Comparison of ENCODE assay signal across 9 cellular contexts in the genomic region with DNA sequence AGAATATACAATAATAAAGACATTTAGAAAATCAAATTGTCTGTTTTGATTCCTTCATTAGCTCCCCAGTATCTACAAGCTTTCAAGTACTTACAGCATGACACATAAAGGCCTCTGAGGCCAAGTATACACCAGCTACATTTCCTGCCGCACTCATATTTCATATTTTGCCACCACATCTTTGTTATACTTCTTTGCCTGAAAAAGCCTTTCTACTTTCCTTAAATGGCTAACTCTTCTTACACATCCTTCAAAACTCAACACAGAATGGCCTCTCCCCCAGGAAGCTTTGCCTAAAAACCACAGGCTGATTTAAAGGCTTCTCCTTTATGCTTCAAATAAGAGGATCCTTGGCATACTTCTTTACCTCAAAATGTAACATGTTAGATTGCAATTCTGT. TPM values are rescaled to one million over a fixed set of nuclear protein-coding genes. Genes with fewer than 3 reads are reported as not detected.
DNase-seq lines count a peak whose midpoint lies in the region; ATAC-seq and TF ChIP-seq lines count a peak whose summit lies in the region.
"Had no signal": no experiment of that assay in that cellular context is flagged by ENCODE, and none has a peak within 500 bp of the region (broad histone marks: within the 10 kb centered on the region; RNA-seq: fewer than 3 reads in every experiment).

No MANE protein-coding gene starts in this region.

- 70 to 74% methylated on average over 1 of the region's 1 CpG for WGBS in heart right ventricle, 2 donors

- no peaks in the 10 kb centered on the region for H3K27me3 ChIP-seq in heart right ventricle

- DNase-seq in GF-D8 (lab: John Stamatoyannopoulos, UW) (peak; percentile 48), M059J (ENCODE audit: low read depth) (peak; percentile 63), astrocyte of the spinal cord (ENCODE audit: low read depth, low spot score) (peak; percentile 92), heart right ventricle (no peak), SK-N-DZ (ENCODE audit: low spot score) (no peak)
- no peak for DNase-seq in natural killer cell treated with Interleukin-12 subunit alpha and Interleukin-12 subunit beta and Interleukin-15 and Interleukin-18, amount 100 ng/mL, for 72 hours (ENCODE audit: low spot score)
- no peak for DNase-seq in stimulated activated CD4-positive, alpha-beta T cell treated with anti-CD3 and anti-CD28 coated beads, Interleukin-4, amount 100 ng/mL, for 1 hour
- DNase-seq: stimulated activated CD4-positive, alpha-beta T cell treated with anti-CD3 and anti-CD28 coated beads, Interleukin-4, amount 100 ng/mL, for 24 hours had no signal

- peaks cover 40 to 55% of the 10 kb centered on the region in 2 donors for H3K4me1 Mint-ChIP-seq in natural killer cell treated with Interleukin-12 subunit alpha and Interleukin-12 subunit beta and Interleukin-15 and Interleukin-18, amount 100 ng/mL, for 72 hours (ENCODE audit: low read depth in 2 of 2)

- H3K36me3 Mint-ChIP-seq in natural killer cell treated with Interleukin-12 subunit alpha and Interleukin-12 subunit beta and Interleukin-15 and Interleukin-18, amount 100 ng/mL, for 72 hours, result peaks cover 65% of the 10 kb centered on the region

- ATAC-seq in natural killer cell treated with Interleukin-12 subunit alpha and Interleukin-12 subunit beta and Interleukin-15 and Interleukin-18, amount 100 ng/mL, for 72 hours, result no peak
- no peak for ATAC-seq in GM18873 (IDR thresholded peaks at IDR 0.05; ENCODE audit: low FRiP score, unreplicated experiment)
- ATAC-seq in heart right ventricle, result no peak

- in situ Hi-C loops in astrocyte of the spinal cord (cut with HindIII; ENCODE audit: low sequenced_read_pairs), result no loop called here

- H3K27ac Mint-ChIP-seq in natural killer cell treated with Interleukin-12 subunit alpha and Interleukin-12 subunit beta and Interleukin-15 and Interleukin-18, amount 100 ng/mL, for 72 hours, result peak overlapping the region; percentile 53 to 86

- H3K9me3 Mint-ChIP-seq in natural killer cell treated with Interleukin-12 subunit alpha and Interleukin-12 subunit beta and Interleukin-15 and Interleukin-18, amount 100 ng/mL, for 72 hours, result no peaks in the 10 kb centered on the region

- H3K4me3 ChIP-seq in astrocyte of the spinal cord (ENCODE audit: low read depth, low read length), result no peak overlapping the region
- H3K4me3 ChIP-seq in heart right ventricle, result peak overlapping the region in 1 of 10 donors; percentile 76

- intact Hi-C loops in heart right ventricle (cut with DNase I), result no loop called here

- H3K27ac ChIP-seq in heart right ventricle, result peak overlapping the region in 1 of 10 donors; percentile 94

- H3K36me3 ChIP-seq in heart right ventricle, result peaks cover 0 to 14% (median 0%) of the 10 kb centered on the region in 9 donors

- TF ChIP-seq CTCF in astrocyte of the spinal cord (IDR thresholded peaks at IDR 0.05; ENCODE audit: low read depth, low read length) (no peak), heart right ventricle (IDR thresholded peaks at IDR 0.05) (no peak)

- H3K9me3 ChIP-seq in heart right ventricle, result no peaks in the 10 kb centered on the region

- peak overlapping the region; percentile 91 for H3K4me3 Mint-ChIP-seq in natural killer cell treated with Interleukin-12 subunit alpha and Interleukin-12 subunit beta and Interleukin-15 and Interleukin-18, amount 100 ng/mL, for 72 hours

- no peaks in the 10 kb centered on the region for H3K27me3 Mint-ChIP-seq in natural killer cell treated with Interleukin-12 subunit alpha and Interleukin-12 subunit beta and Interleukin-15 and Interleukin-18, amount 100 ng/mL, for 72 hours

- H3K4me1 ChIP-seq in heart right ventricle, result peaks cover 0 to 68% (median 30%) of the 10 kb centered on the region in 9 donors

RNA-seq across cellular contexts. Expression of gene STK17B, which starts 4.5 kb away (rescaled TPM):
- total RNA-seq in M059J (2014; rRNA removed; shearing (Covaris generic)), result 11.3 and 11.8 TPM in 2 replicates
- total RNA-seq in natural killer cell treated with Interleukin-12 subunit alpha and Interleukin-12 subunit beta and Interleukin-15 and Interleukin-18, amount 100 ng/mL, for 72 hours, result 100 to 1,000 TPM; 162 to 182 TPM
- total RNA-seq in heart right ventricle, result 10 to 100 TPM in 1 of 10 donors, 1 to 10 TPM in 9; 2.6 to 20.4 (median 4.4) TPM
- polyA plus RNA-seq in heart right ventricle, result 1 to 10 TPM; 2.0 TPM
- polyA plus RNA-seq in SK-N-DZ (2014; cell fraction: cytosol; rRNA removed), result 8.2 and 10.9 TPM in 2 replicates
- 4.0 and 4.4 TPM in 2 replicates for polyA plus RNA-seq in SK-N-DZ (2014; cell fraction: nucleus; rRNA removed)

Comparison
In these comparisons a context has a peak if more than half of its experiments do, and no peak if none do; other contexts are left out.
1. DNase-seq: peak in GF-D8 (single experiment), M059J (single experiment) and astrocyte of the spinal cord (single experiment); none in natural killer cell treated with Interleukin-12 subunit alpha and Interleukin-12 subunit beta and Interleukin-15 and Interleukin-18, amount 100 ng/mL, for 72 hours (single experiment), heart right ventricle (0 of 2), SK-N-DZ (single experiment) and stimulated activated CD4-positive, alpha-beta T cell treated with anti-CD3 and anti-CD28 coated beads, Interleukin-4, amount 100 ng/mL, for 1 hour (single experiment).
2. RNA of gene STK17B, which starts 4.5 kb away (total RNA-seq): 162 to 182 TPM in natural killer cell treated with Interleukin-12 subunit alpha and Interleukin-12 subunit beta and Interleukin-15 and Interleukin-18, amount 100 ng/mL, for 72 hours; 11.3 to 11.8 TPM in M059J and 2.6 to 20.4 TPM in heart right ventricle; every median in the first group is over 4 times any median in the second.